12 cellular contexts compared by ENCODE assay signal in the genomic region with DNA sequence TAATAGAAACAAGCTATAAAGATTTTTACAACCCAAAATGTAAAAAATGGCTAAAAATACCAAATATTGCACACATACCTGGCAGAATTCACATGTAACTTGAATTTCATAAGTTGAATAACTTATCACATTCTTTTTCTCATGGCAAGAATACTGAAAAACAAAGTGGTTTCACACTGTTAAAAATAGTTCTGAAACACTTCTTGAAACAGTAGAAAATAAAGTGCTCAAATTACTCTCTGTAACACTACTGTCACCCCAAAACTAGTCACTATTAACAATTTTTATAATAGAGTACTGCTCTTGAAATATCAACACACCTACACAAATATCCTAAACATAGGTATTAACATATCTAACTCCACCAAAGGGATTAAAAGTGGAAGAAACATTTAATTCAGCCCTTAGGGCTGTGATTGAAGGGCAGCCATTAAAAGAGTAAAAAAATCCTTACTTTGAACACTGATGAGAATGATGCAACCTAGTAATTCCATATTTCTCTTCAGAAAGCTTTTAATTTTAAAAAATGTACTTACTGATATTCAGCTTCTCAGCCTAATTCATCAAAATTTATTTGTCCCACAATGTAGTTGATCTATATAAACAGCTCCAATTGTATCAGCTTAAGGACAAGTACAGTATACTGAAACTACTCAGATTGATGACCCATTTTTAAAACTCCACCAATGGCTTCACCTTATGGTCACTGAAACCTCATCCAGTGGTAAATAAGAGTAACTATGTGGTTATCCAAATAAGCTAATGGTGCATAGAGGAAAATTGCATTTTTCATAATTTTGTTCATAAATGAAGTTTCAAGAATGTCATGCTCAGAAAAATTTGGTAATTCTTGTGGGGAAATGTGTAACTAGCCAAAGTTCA. TPM values are rescaled to one million over a fixed set of nuclear protein-coding genes. Genes with fewer than 3 reads are reported as not detected.
DNase-seq lines count a peak whose midpoint lies in the region; ATAC-seq and TF ChIP-seq lines count a peak whose summit lies in the region.
"Had no signal": no experiment of that assay in that cellular context is flagged by ENCODE, and none has a peak within 500 bp of the region (broad histone marks: within the 10 kb centered on the region; RNA-seq: fewer than 3 reads in every experiment).

No MANE protein-coding gene starts in this region.

- H3K9me3 ChIP-seq in MM.1S (replicated peaks; ENCODE audit: insufficient read depth, low read length) (no peaks in the 10 kb centered on the region), BE2C (no peaks in the 10 kb centered on the region)
- H3K9me3 ChIP-seq: psoas muscle, transverse colon had no signal

- peak; percentile 59 for DNase-seq in MM.1S
- no peak for DNase-seq in NCI-H2171 (lab: John Stamatoyannopoulos, UW)
- no peak for DNase-seq in pons (ENCODE audit: low spot score)
- no peak for DNase-seq in ecto neural progenitor cell (ENCODE audit: low spot score)
- no peak for DNase-seq in BE2C
- DNase-seq: activated naive CD4-positive, alpha-beta T cell; psoas muscle; transverse colon had no signal

- no peaks in the 10 kb centered on the region for H3K9me2 ChIP-seq in MM.1S (replicated peaks; ENCODE audit: insufficient read depth, low read length)

- peak; percentile 48 for ATAC-seq in GM18508 (IDR thresholded peaks at IDR 0.05; ENCODE audit: insufficient read depth, unreplicated experiment)
- ATAC-seq in GM19463 (IDR thresholded peaks at IDR 0.05; ENCODE audit: unreplicated experiment): peak; percentile 81
- peak; percentile 66 for ATAC-seq in HG02884 (IDR thresholded peaks at IDR 0.05; ENCODE audit: unreplicated experiment)
- ATAC-seq: psoas muscle had no signal

- no peaks in the 10 kb centered on the region for H4K20me1 ChIP-seq in MM.1S (ENCODE audit: insufficient read depth, low read length)

- H3K4me3 ChIP-seq in MM.1S (ENCODE audit: low read length) (peak overlapping the region; percentile 11; the same call in 1 of the 2 replicates), BE2C (ENCODE audit: low read depth, low read length) (no peak overlapping the region)
- H3K4me3 ChIP-seq: lung, psoas muscle, transverse colon had no signal

- H2AFZ ChIP-seq in MM.1S (ENCODE audit: low read length): no peak overlapping the region

- H3K27ac ChIP-seq in MM.1S (ENCODE audit: low read length): peak overlapping the region; percentile 74
- H3K27ac ChIP-seq: psoas muscle, transverse colon had no signal

- H3K9ac ChIP-seq in MM.1S (ENCODE audit: low read length): peak overlapping the region; percentile 4; the same call in 1 of the 2 replicates

- TF ChIP-seq CTCF in MM.1S (IDR thresholded peaks at IDR 0.05; ENCODE audit: low read length): no peak
- TF ChIP-seq CTCF in BE2C (IDR thresholded peaks at IDR 0.05; ENCODE audit: low read depth, low read length): no peak

- peaks cover 21% of the 10 kb centered on the region for H3F3A ChIP-seq in MM.1S (ENCODE audit: insufficient read depth, low read length)

- no peaks in the 10 kb centered on the region for H3K36me3 ChIP-seq in MM.1S (replicated peaks; ENCODE audit: insufficient read depth, low read length)
- H3K36me3 ChIP-seq in BE2C: no peaks in the 10 kb centered on the region
- H3K36me3 ChIP-seq: transverse colon had no signal

- H3K4me2 ChIP-seq in MM.1S (ENCODE audit: low read depth, low read length): peak overlapping the region; percentile 58

- no peaks in the 10 kb centered on the region for H3K27me3 ChIP-seq in MM.1S (replicated peaks; ENCODE audit: insufficient read depth, low read length)
- no peaks in the 10 kb centered on the region for H3K27me3 ChIP-seq in BE2C
- H3K27me3 ChIP-seq: transverse colon had no signal

- H3K79me2 ChIP-seq in MM.1S (ENCODE audit: low read length): peaks cover 77% of the 10 kb centered on the region

- H3K4me1 ChIP-seq in MM.1S (ENCODE audit: low read length) (peaks cover 54% of the 10 kb centered on the region), BE2C (no peaks in the 10 kb centered on the region)

RNA-seq across cellular contexts. Expression of a gene that starts 31.4 kb away (rescaled TPM):
- 10.3 TPM for polyA plus RNA-seq in BE2C (2012; ENCODE audit: insufficient read depth, insufficient read length, low read depth)

RNA-seq across cellular contexts. Expression of a gene that starts 44.9 kb away (rescaled TPM):
- polyA plus RNA-seq in BE2C (2012; ENCODE audit: insufficient read depth, insufficient read length, low read depth): 180 TPM
